In the genomic region with DNA sequence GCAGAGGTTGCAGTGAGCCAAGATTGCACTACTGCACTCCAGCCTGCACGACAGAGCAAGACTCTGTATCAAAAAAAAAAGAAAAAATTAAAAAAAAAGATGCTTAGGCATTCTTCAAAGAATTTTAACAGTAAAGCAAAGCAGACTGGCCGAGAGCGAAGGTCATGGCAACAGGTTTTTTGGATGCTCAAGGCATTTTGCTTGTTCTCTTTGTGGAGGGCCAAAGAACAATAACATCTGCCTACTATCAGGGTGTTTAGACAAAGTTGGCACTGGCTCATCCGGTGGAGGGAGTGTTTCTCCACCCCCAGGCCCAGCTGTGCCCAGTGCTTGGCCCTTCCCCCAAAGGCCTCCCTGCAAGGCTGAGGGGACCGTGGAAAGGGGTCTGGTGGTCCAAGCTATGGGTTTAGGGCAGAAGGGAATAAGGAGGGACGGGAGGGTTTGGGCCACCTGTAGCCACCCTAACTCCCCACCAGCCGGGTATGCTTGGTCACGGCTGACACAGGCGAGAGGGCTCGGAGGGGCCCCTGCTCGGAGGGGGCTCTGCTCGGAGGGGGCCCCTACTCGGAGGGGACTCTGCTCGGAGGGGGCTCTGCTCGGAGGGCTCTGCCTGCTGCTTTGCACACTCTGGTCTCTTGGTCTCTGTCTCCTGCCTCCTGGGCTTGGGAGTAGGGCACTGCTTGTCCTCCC, we compare ENCODE assay signal across 22 cellular contexts. TPM values are rescaled to one million over a fixed set of nuclear protein-coding genes. Genes with fewer than 3 reads are reported as not detected.
DNase-seq lines count a peak whose midpoint lies in the region; ATAC-seq and TF ChIP-seq lines count a peak whose summit lies in the region.
"Had no signal": no experiment of that assay in that cellular context is flagged by ENCODE, and none has a peak within 500 bp of the region (broad histone marks: within the 10 kb centered on the region; RNA-seq: fewer than 3 reads in every experiment).

No MANE protein-coding gene starts in this region.

- 22 to 51% (median 25%) methylated on average over 13 to 15 of the region's 15 CpGs for WGBS in ovary, 3 donors

- H3K27ac ChIP-seq in coronary artery (no peak overlapping the region), ovary (peak overlapping the region; percentile 2 to 68), vagina (no peak overlapping the region)
- H3K27ac ChIP-seq: breast epithelium, C4-2B had no signal

- no peak for TF ChIP-seq EP300 in ovary (IDR thresholded peaks at IDR 0.05)

- TF ChIP-seq POLR2A in ovary (IDR thresholded peaks at IDR 0.05) (no peak), vagina (IDR thresholded peaks at IDR 0.05) (no peak)

- peaks cover 0 to 7% of the 10 kb centered on the region in 2 donors for H3K27me3 Mint-ChIP-seq in natural killer cell treated with Interleukin-12 subunit alpha and Interleukin-12 subunit beta and Interleukin-15 and Interleukin-18, amount 100 ng/mL, for 72 hours
- H3K27me3 Mint-ChIP-seq in natural killer cell (ENCODE audit: low read depth in 2 of 2), result no peaks in the 10 kb centered on the region
- peaks cover 17 to 18% of the 10 kb centered on the region in 2 donors for H3K27me3 Mint-ChIP-seq in stimulated activated naive B cell treated with anti-CD40 and anti-IgM and Interleukin-4, amounts not matched to agents 10 μg/mL and 1 μg/mL and 100 μg/mL, for 72 hours

- H3K4me1 Mint-ChIP-seq in natural killer cell treated with Interleukin-12 subunit alpha and Interleukin-12 subunit beta and Interleukin-15 and Interleukin-18, amount 100 ng/mL, for 72 hours (ENCODE audit: low read depth in 2 of 2), result no peaks in the 10 kb centered on the region
- no peaks in the 10 kb centered on the region for H3K4me1 Mint-ChIP-seq in natural killer cell
- H3K4me1 Mint-ChIP-seq in stimulated activated naive B cell treated with anti-CD40 and anti-IgM and Interleukin-4, amounts not matched to agents 10 μg/mL and 1 μg/mL and 100 μg/mL, for 72 hours, result no peaks in the 10 kb centered on the region
- H3K4me1 Mint-ChIP-seq: activated naive CD4-positive, alpha-beta T cell treated with anti-CD3 and anti-CD28 coated beads, Interleukin-2, amount 10 ng/mL, durations not matched to agents 7 days and 5 days had no signal

- peaks cover 56% of the 10 kb centered on the region for H3K4me1 ChIP-seq in ovary (ENCODE audit: insufficient read depth)
- no peaks in the 10 kb centered on the region for H3K4me1 ChIP-seq in vagina
- H3K4me1 ChIP-seq: breast epithelium had no signal

- H3K36me3 Mint-ChIP-seq in natural killer cell treated with Interleukin-12 subunit alpha and Interleukin-12 subunit beta and Interleukin-15 and Interleukin-18, amount 100 ng/mL, for 72 hours, result no peaks in the 10 kb centered on the region
- H3K36me3 Mint-ChIP-seq in natural killer cell, result no peaks in the 10 kb centered on the region
- peaks cover 0 to 1% of the 10 kb centered on the region in 2 donors for H3K36me3 Mint-ChIP-seq in stimulated activated naive B cell treated with anti-CD40 and anti-IgM and Interleukin-4, amounts not matched to agents 10 μg/mL and 1 μg/mL and 100 μg/mL, for 72 hours
- H3K36me3 Mint-ChIP-seq: activated naive CD4-positive, alpha-beta T cell treated with anti-CD3 and anti-CD28 coated beads, Interleukin-2, amount 10 ng/mL, durations not matched to agents 7 days and 5 days had no signal

- ATAC-seq in natural killer cell treated with Interleukin-12 subunit alpha and Interleukin-12 subunit beta and Interleukin-15 and Interleukin-18, amount 100 ng/mL, for 72 hours, result peak in 1 of 2 donors; percentile 18
- ATAC-seq in natural killer cell (no peak), SK-N-SH treated with all-trans-retinoic acid at 6 μM for 48 hours (no peak)
- no peak for ATAC-seq in stimulated activated naive B cell treated with anti-CD40 and anti-IgM and Interleukin-4, amounts not matched to agents 10 μg/mL and 1 μg/mL and 100 μg/mL, for 72 hours (replicated peaks)
- ATAC-seq: activated T-cell treated with anti-CD3 and anti-CD28 coated beads, Interleukin-2, amount 50 U/mL, for 72 hours; T-helper 17 cell had no signal

- DNase-seq in natural killer cell treated with Interleukin-12 subunit alpha and Interleukin-12 subunit beta and Interleukin-15 and Interleukin-18, amount 100 ng/mL, for 72 hours (ENCODE audit: low spot score), result peak; percentile 26
- DNase-seq in natural killer cell (no peak), coronary artery (ENCODE audit: low spot score) (peak; percentile 52), ovary (peak in 4 of 5 donors; percentile 60 to 81 (median 75)), vagina (ENCODE audit: extremely low spot score in 2 of 2) (peak; percentile 49 to 84)
- DNase-seq in stimulated activated naive B cell treated with anti-CD40 and anti-IgM and Interleukin-4, amounts not matched to agents 10 μg/mL and 1 μg/mL and 100 μg/mL, for 72 hours, result no peak
- DNase-seq: activated naive CD4-positive, alpha-beta T cell treated with anti-CD3 and anti-CD28 coated beads, Interleukin-2, amount 10 ng/mL, durations not matched to agents 7 days and 5 days; activated T-cell treated with anti-CD3 and anti-CD28 coated beads, Interleukin-2, amount 50 U/mL, for 72 hours; effector memory CD4-positive, alpha-beta T cell; erythroblast; NCI-H446 treated with DMSO at 0.1 percent for 48 hours; SK-N-SH; T-helper 17 cell had no signal

- H3K27me3 ChIP-seq in ovary (no peaks in the 10 kb centered on the region), vagina (no peaks in the 10 kb centered on the region)
- H3K27me3 ChIP-seq: breast epithelium had no signal

- intact Hi-C loops in natural killer cell (cut with micrococcal nuclease) (no loop called here), ovary (cut with DNase I) (loop anchor here in 1 of 4 donors (5.0 kb wide), 1 partner anchor 34 kb away; a partner anchor contains a TSS), vagina (cut with DNase I) (no loop called here)

- H3K4me3 ChIP-seq in coronary artery (no peak overlapping the region), ovary (no peak overlapping the region), vagina (no peak overlapping the region)
- H3K4me3 ChIP-seq: breast epithelium had no signal

- no peak overlapping the region for H3K4me3 Mint-ChIP-seq in natural killer cell treated with Interleukin-12 subunit alpha and Interleukin-12 subunit beta and Interleukin-15 and Interleukin-18, amount 100 ng/mL, for 72 hours
- no peak overlapping the region for H3K4me3 Mint-ChIP-seq in natural killer cell
- H3K4me3 Mint-ChIP-seq in stimulated activated naive B cell treated with anti-CD40 and anti-IgM and Interleukin-4, amounts not matched to agents 10 μg/mL and 1 μg/mL and 100 μg/mL, for 72 hours, result no peak overlapping the region
- H3K4me3 Mint-ChIP-seq: activated naive CD4-positive, alpha-beta T cell treated with anti-CD3 and anti-CD28 coated beads, Interleukin-2, amount 10 ng/mL, durations not matched to agents 7 days and 5 days; activated T-cell treated with anti-CD3 and anti-CD28 coated beads, Interleukin-2, amount 50 U/mL, for 72 hours; T-helper 17 cell had no signal

- TF ChIP-seq CTCF in natural killer cell (IDR thresholded peaks at IDR 0.05), result no peak
- TF ChIP-seq CTCF in coronary artery (IDR thresholded peaks at IDR 0.05), result no peak
- no peak for TF ChIP-seq CTCF in ovary (IDR thresholded peaks at IDR 0.05)
- no peak for TF ChIP-seq CTCF in vagina (IDR thresholded peaks at IDR 0.05)

- no peaks in the 10 kb centered on the region for H3K9me3 Mint-ChIP-seq in natural killer cell treated with Interleukin-12 subunit alpha and Interleukin-12 subunit beta and Interleukin-15 and Interleukin-18, amount 100 ng/mL, for 72 hours
- H3K9me3 Mint-ChIP-seq in natural killer cell, result no peaks in the 10 kb centered on the region
- peaks cover 0 to 2% of the 10 kb centered on the region in 2 donors for H3K9me3 Mint-ChIP-seq in stimulated activated naive B cell treated with anti-CD40 and anti-IgM and Interleukin-4, amounts not matched to agents 10 μg/mL and 1 μg/mL and 100 μg/mL, for 72 hours
- H3K9me3 Mint-ChIP-seq: activated naive CD4-positive, alpha-beta T cell treated with anti-CD3 and anti-CD28 coated beads, Interleukin-2, amount 10 ng/mL, durations not matched to agents 7 days and 5 days; activated T-cell treated with anti-CD3 and anti-CD28 coated beads, Interleukin-2, amount 50 U/mL, for 72 hours had no signal

- H3K9me3 ChIP-seq in ovary, result no peaks in the 10 kb centered on the region
- no peaks in the 10 kb centered on the region for H3K9me3 ChIP-seq in vagina
- H3K9me3 ChIP-seq: breast epithelium, SK-N-SH had no signal

- no peaks in the 10 kb centered on the region for H3K36me3 ChIP-seq in ovary
- no peaks in the 10 kb centered on the region for H3K36me3 ChIP-seq in vagina
- H3K36me3 ChIP-seq: breast epithelium had no signal

- no peak overlapping the region for H3K27ac Mint-ChIP-seq in natural killer cell treated with Interleukin-12 subunit alpha and Interleukin-12 subunit beta and Interleukin-15 and Interleukin-18, amount 100 ng/mL, for 72 hours
- H3K27ac Mint-ChIP-seq in natural killer cell, result no peak overlapping the region
- H3K27ac Mint-ChIP-seq in stimulated activated naive B cell treated with anti-CD40 and anti-IgM and Interleukin-4, amounts not matched to agents 10 μg/mL and 1 μg/mL and 100 μg/mL, for 72 hours, result no peak overlapping the region
- H3K27ac Mint-ChIP-seq: activated naive CD4-positive, alpha-beta T cell treated with anti-CD3 and anti-CD28 coated beads, Interleukin-2, amount 10 ng/mL, durations not matched to agents 7 days and 5 days; activated T-cell treated with anti-CD3 and anti-CD28 coated beads, Interleukin-2, amount 50 U/mL, for 72 hours; T-helper 17 cell had no signal

RNA-seq across cellular contexts. Expression of a gene that starts 26.7 kb away (rescaled TPM):
- total RNA-seq in natural killer cell treated with Interleukin-12 subunit alpha and Interleukin-12 subunit beta and Interleukin-15 and Interleukin-18, amount 100 ng/mL, for 72 hours, result not detected
- not detected for total RNA-seq in natural killer cell
- total RNA-seq in ovary, result under 1 TPM in 2 of 7 donors, not detected in 5; 0.20 to 0.50 TPM
- 1 to 10 TPM; 1.0 to 1.2 TPM for polyA plus RNA-seq in ovary
- total RNA-seq in vagina, result not detected
- total RNA-seq: activated T-cell treated with anti-CD3 and anti-CD28 coated beads, Interleukin-2, amount 50 U/mL, for 72 hours; lung microvascular endothelial cell; OCI-LY7; pulmonary artery endothelial cell; skeletal muscle tissue; subcutaneous adipose tissue; T-helper 17 cell had no signal
- polyA plus RNA-seq: keratinocyte, SK-N-SH had no signal

RNA-seq across cellular contexts. Expression of a gene that starts 36.4 kb away (rescaled TPM):
- under 1 TPM in 1 of 2 donors, not detected in 1; 0.48 TPM for total RNA-seq in natural killer cell treated with Interleukin-12 subunit alpha and Interleukin-12 subunit beta and Interleukin-15 and Interleukin-18, amount 100 ng/mL, for 72 hours
- total RNA-seq in natural killer cell, result under 1 TPM in 1 of 3 donors, not detected in 2; 0.61 TPM
- total RNA-seq in ovary, result 10 to 100 TPM; 16.7 to 99.0 (median 59.9) TPM
- 100 to 1,000 TPM in 1 of 2 donors, 10 to 100 TPM in 1; 19.5 to 187 TPM for polyA plus RNA-seq in ovary
- not detected for total RNA-seq in vagina
- total RNA-seq: skeletal muscle tissue, T-helper 17 cell had no signal
- polyA plus RNA-seq: keratinocyte had no signal

RNA-seq across cellular contexts. Expression of a gene that starts 56.2 kb away (rescaled TPM):
- total RNA-seq in natural killer cell treated with Interleukin-12 subunit alpha and Interleukin-12 subunit beta and Interleukin-15 and Interleukin-18, amount 100 ng/mL, for 72 hours, result 1,000 to 10,000 TPM in 1 of 2 donors, 100 to 1,000 TPM in 1; 834 to 1,122 TPM
- total RNA-seq in natural killer cell (1,000 to 10,000 TPM in 2 of 3 donors, 100 to 1,000 TPM in 1; 815 to 1,068 (median 1,001) TPM), ovary (over 10,000 TPM in 1 of 7 donors, 1,000 to 10,000 TPM in 6; 2,415 to 11,755 (median 2,627) TPM), vagina (2,989 TPM)
- polyA plus RNA-seq in ovary, result 1,000 to 10,000 TPM; 1,753 to 4,871 TPM

Comparison
In these comparisons a context has a peak if more than half of its experiments do, and no peak if none do; other contexts are left out.
1. DNase-seq: peak in natural killer cell treated with Interleukin-12 subunit alpha and Interleukin-12 subunit beta and Interleukin-15 and Interleukin-18, amount 100 ng/mL, for 72 hours (single experiment), coronary artery (single experiment), ovary (4 of 5) and vagina (2 of 2); none in natural killer cell (single experiment) and stimulated activated naive B cell treated with anti-CD40 and anti-IgM and Interleukin-4, amounts not matched to agents 10 μg/mL and 1 μg/mL and 100 μg/mL, for 72 hours (single experiment).
2. H3K27ac ChIP-seq: peak in ovary (2 of 2); none in coronary artery (0 of 2) and vagina (single experiment).
3. RNA of a gene that starts 36.4 kb away (total RNA-seq): 16.7 to 99.0 TPM in ovary; 0.48 TPM in natural killer cell treated with Interleukin-12 subunit alpha and Interleukin-12 subunit beta and Interleukin-15 and Interleukin-18, amount 100 ng/mL, for 72 hours, not detected in vagina (single experiment) and 0.61 TPM in natural killer cell; every median in the first group is over 10 times any median in the second.